In the genomic region with DNA sequence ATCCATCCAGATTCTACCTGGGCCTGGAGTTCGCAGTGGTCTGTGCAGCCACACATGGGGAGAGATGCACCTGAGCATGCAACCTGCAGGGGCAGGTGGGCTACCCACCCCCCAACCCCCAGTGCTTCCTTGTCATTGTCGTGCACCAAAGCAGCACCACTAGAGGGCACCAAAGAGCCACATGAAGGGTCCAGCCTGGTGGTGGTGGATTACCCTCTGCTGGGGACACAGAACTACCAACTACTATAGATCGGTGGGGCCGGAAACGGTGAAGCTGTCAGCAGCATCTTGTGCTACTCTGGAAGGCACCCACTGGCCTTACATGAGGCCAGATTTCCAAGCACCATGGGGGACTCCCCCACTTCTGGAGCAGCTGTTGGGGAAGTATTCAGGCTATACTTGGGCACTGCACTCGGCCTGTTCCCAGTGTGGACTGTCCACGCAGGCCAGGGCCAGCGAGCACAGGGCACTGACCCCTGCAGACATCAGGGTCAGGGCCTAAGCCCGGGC, we compare ENCODE assay signal across 8 cellular contexts.
DNase-seq lines count a peak whose midpoint lies in the region; ATAC-seq and TF ChIP-seq lines count a peak whose summit lies in the region.

No MANE protein-coding gene starts in this region.

- H3K9me2 ChIP-seq in hepatocyte (replicated peaks; ENCODE audit: insufficient read depth), result no peaks in the 10 kb centered on the region

- intact Hi-C loops in ascending aorta (cut with DNase I), result loop anchor here (5.0 kb wide), 1 partner anchor 462 kb away; no protein-coding TSS in a partner anchor

- no peak overlapping the region for H3K4me2 ChIP-seq in hepatocyte

- no peaks in the 10 kb centered on the region for H3K4me1 ChIP-seq in ascending aorta
- no peaks in the 10 kb centered on the region for H3K4me1 ChIP-seq in hepatocyte (ENCODE audit: insufficient read depth)

- H3K36me3 ChIP-seq in ascending aorta (no peaks in the 10 kb centered on the region), hepatocyte (replicated peaks; ENCODE audit: insufficient read depth, low read depth) (no peaks in the 10 kb centered on the region)

- no peaks in the 10 kb centered on the region for H3K79me2 ChIP-seq in hepatocyte

- H3K9me3 ChIP-seq in ascending aorta (no peaks in the 10 kb centered on the region), hepatocyte (ENCODE audit: low read depth) (no peaks in the 10 kb centered on the region)

- H3K27me3 ChIP-seq in ascending aorta (no peaks in the 10 kb centered on the region), hepatocyte (no peaks in the 10 kb centered on the region)

- no peak overlapping the region for H3K27ac ChIP-seq in ascending aorta
- no peak overlapping the region for H3K27ac ChIP-seq in hepatocyte

- no peak overlapping the region for H2AFZ ChIP-seq in hepatocyte

- no peak overlapping the region for H3K4me3 ChIP-seq in ascending aorta
- no peak overlapping the region for H3K4me3 ChIP-seq in hepatocyte
- no peak overlapping the region for H3K4me3 ChIP-seq in skeletal muscle cell (ENCODE audit: low read depth, low read length)

- H4K20me1 ChIP-seq in hepatocyte (ENCODE audit: insufficient read depth, poor library complexity, severe bottlenecking), result no peaks in the 10 kb centered on the region

- TF ChIP-seq CTCF in GM10266 (IDR thresholded peaks at IDR 0.05; ENCODE audit: control insufficient read depth, insufficient read depth, low read depth, missing control alignments), result peak; percentile 90
- peak; percentile 65 to 84 (median 71) for TF ChIP-seq CTCF in ascending aorta (IDR thresholded peaks at IDR 0.05)
- TF ChIP-seq CTCF in hepatocyte (IDR thresholded peaks at IDR 0.05; ENCODE audit: poor library complexity), result peak; percentile 96

- WGBS in hepatocyte (ENCODE audit: low lambda C conversion rate, missing lambda C conversion rate), result 38% methylated on average over 9 of the region's 9 CpGs

- DNase-seq in GM10266 (ENCODE audit: extremely low spot score) (peak; percentile 81), NCI-H2081 treated with DMSO at 0.1 percent for 48 hours (lab: John Stamatoyannopoulos, UW) (peak; percentile 67), T-helper 22 cell (ENCODE audit: low read depth) (peak; percentile 40), ascending aorta (ENCODE audit: low spot score in 2 of 2) (peak in 1 of 2 donors; percentile 79), hepatocyte (ENCODE audit: low spot score) (peak; percentile 93), skeletal muscle cell (ENCODE audit: low read depth) (peak; percentile 58)

- ATAC-seq in HG02870 (IDR thresholded peaks at IDR 0.05; ENCODE audit: unreplicated experiment), result peak; percentile 65
- ATAC-seq in HG02623 (IDR thresholded peaks at IDR 0.05; ENCODE audit: unreplicated experiment), result no peak
